In the genomic region with DNA sequence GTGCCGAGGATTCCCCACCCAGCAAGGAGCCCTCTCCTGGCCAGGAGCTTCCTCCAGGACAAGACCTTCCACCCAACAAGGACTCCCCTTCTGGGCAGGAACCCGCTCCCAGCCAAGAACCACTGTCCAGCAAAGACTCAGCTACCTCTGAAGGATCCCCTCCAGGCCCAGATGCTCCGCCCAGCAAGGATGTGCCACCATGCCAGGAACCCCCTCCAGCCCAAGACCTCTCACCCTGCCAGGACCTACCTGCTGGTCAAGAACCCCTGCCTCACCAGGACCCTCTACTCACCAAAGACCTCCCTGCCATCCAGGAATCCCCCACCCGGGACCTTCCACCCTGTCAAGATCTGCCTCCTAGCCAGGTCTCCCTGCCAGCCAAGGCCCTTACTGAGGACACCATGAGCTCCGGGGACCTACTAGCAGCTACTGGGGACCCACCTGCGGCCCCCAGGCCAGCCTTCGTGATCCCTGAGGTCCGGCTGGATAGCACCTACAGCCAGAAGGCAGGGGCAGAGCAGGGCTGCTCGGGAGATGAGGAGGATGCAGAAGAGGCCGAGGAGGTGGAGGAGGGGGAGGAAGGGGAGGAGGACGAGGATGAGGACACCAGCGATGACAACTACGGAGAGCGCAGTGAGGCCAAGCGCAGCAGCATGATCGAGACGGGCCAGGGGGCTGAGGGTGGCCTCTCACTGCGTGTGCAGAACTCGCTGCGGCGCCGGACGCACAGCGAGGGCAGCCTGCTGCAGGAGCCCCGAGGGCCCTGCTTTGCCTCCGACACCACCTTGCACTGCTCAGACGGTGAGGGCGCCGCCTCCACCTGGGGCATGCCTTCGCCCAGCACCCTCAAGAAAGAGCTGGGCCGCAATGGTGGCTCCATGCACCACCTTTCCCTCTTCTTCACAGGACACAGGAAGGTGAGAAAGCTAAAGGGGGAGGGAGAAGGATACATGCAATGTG, we compare ENCODE assay signal across 2 cellular contexts.
TF ChIP-seq lines count a peak whose summit lies in the region.

No MANE protein-coding gene starts in this region.

TF ChIP-seq in HCT116, 20 proteins besides CTCF, POLR2A, EP300 and RAD21:
- no peak for TF ChIP-seq EZH2 (IDR thresholded peaks at IDR 0.05)
- TF ChIP-seq ATF3 (IDR thresholded peaks at IDR 0.05): no peak

TF ChIP-seq in K562, 482 proteins besides CTCF, POLR2A, EP300 and RAD21:
- TF ChIP-seq NFIX (CRISPR knock-in tag; IDR thresholded peaks at IDR 0.05; ENCODE audit: low read depth) (no peak), ZNF263 (CRISPR knock-in tag; IDR thresholded peaks at IDR 0.05; ENCODE audit: borderline replicate concordance) (peak; percentile 62)
TF ChIP-seq in K562: peak in this region for 1.
